13 cellular contexts compared by ENCODE assay signal in the genomic region with DNA sequence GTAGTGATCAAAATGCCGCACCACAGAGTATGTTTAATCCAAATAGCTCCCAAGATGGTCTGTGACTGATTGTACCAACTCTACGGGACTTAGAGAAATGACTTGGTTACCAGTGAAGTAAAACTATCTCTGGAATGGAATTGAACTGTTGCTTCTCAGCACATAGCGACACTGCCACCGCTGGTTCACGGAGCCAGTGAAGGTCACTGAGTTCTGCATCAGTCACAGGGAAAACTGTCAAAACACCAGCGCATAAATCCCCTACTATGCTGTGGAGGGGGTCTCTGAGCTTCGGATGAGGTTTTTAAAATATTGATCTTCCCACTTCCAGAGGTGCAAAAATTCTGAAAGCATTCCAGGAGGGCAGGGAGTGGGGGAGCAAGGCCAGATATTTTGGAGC. TPM values are rescaled to one million over a fixed set of nuclear protein-coding genes. Genes with fewer than 3 reads are reported as not detected.
DNase-seq lines count a peak whose midpoint lies in the region; ATAC-seq, FAIRE-seq and TF ChIP-seq lines count a peak whose summit lies in the region.
"Had no signal": no experiment of that assay in that cellular context is flagged by ENCODE, and none has a peak within 500 bp of the region (broad histone marks: within the 10 kb centered on the region; RNA-seq: fewer than 3 reads in every experiment).

No MANE protein-coding gene starts in this region.

- H3K36me3 Mint-ChIP-seq in CD4-positive, alpha-beta T cell (ENCODE audit: low read depth), result no peaks in the 10 kb centered on the region
- H3K36me3 Mint-ChIP-seq in brain (no peaks in the 10 kb centered on the region), WTC11 (no peaks in the 10 kb centered on the region)

- H3K14ac ChIP-seq in neuronal stem cell (ENCODE audit: low read length), result no peak overlapping the region

- POLR2A ChIA-PET in CD4-positive, alpha-beta T cell (lab: Charles Lee), result interaction anchor here (1.0 kb wide), 1 partner anchor 116 kb away, joined by 3 read pairs; no protein-coding TSS in a partner anchor
- POLR2A ChIA-PET in WTC11 (lab: Charles Lee), result no interaction called here

- no peaks in the 10 kb centered on the region for H3K79me1 ChIP-seq in neuronal stem cell (ENCODE audit: low read depth, low read length)

- no peak overlapping the region for H4K8ac ChIP-seq in neuronal stem cell (ENCODE audit: low read depth, low read length)

- CTCF ChIA-PET in CD4-positive, alpha-beta T cell (lab: Charles Lee), result interaction anchor here (0.5 kb wide), 1 partner anchor 422 kb away, joined by 3 read pairs; no protein-coding TSS in a partner anchor
- CTCF ChIA-PET in WTC11 (lab: Charles Lee), result interaction anchor here (0.5 to 1.1 kb wide), 5 partner anchors 10 to 474 kb away, joined by 3 to 5 read pairs (median 3); no protein-coding TSS in a partner anchor

- no peak overlapping the region for H2BK120ac ChIP-seq in neuronal stem cell (ENCODE audit: low read depth, low read length)

- H3K4me2 ChIP-seq in neuronal stem cell (ENCODE audit: insufficient read depth, low read length, poor library complexity, severe bottlenecking), result no peak overlapping the region

- intact Hi-C loops in CD4-positive, alpha-beta T cell (cut with DNase I, micrococcal nuclease), result loop anchor here (5.0 to 10.0 kb wide), 6 partner anchors 116 to 1399 kb away; a partner anchor contains a TSS

- TF ChIP-seq CTCF in CD4-positive, alpha-beta T cell (IDR thresholded peaks at IDR 0.05), result no peak
- TF ChIP-seq CTCF in brain (conservative IDR thresholded peaks at IDR 0.05), result no peak
- no peak for TF ChIP-seq CTCF in WTC11 (IDR thresholded peaks at IDR 0.05)

- peaks cover 2 to 6% of the 10 kb centered on the region in 2 donors for H3K4me1 ChIP-seq in neuronal stem cell (ENCODE audit: control insufficient read depth in 2 of 2, insufficient read depth in 1 of 2, low read depth in 1 of 2, low read length in 2 of 2)

- H2BK5ac ChIP-seq in neuronal stem cell (ENCODE audit: low read length), result no peak overlapping the region

- no CpG with 5 or more reads among the region's 7 CpGs for WGBS in neuronal stem cell (ENCODE audit: extremely low coverage in 2 of 2, insufficient read length in 2 of 2, insufficient replicate concordance in 1 of 2), 2 donors

- DNase-seq in CD4-positive, alpha-beta T cell, result no peak
- DNase-seq in GM18507 (ENCODE audit: extremely low spot score, insufficient read length, low read depth) (no peak), neuronal stem cell (ENCODE audit: low spot score) (no peak), GM03348 (ENCODE audit: low spot score) (no peak), WTC11 (ENCODE audit: low spot score) (no peak)
- no peak for DNase-seq in NK-92 treated with Interleukin-12 subunit alpha and Interleukin-12 subunit beta, amount 100 ng/mL, for 24 hours (lab: John Stamatoyannopoulos, UW)
- DNase-seq: NCI-H2029 had no signal

- H3K4me1 Mint-ChIP-seq in CD4-positive, alpha-beta T cell (ENCODE audit: low read depth), result peaks cover 16% of the 10 kb centered on the region
- peaks cover 40% of the 10 kb centered on the region for H3K4me1 Mint-ChIP-seq in brain
- H3K4me1 Mint-ChIP-seq in WTC11, result peaks cover 16% of the 10 kb centered on the region

- H3K27ac Mint-ChIP-seq in CD4-positive, alpha-beta T cell, result no peak overlapping the region
- H3K27ac Mint-ChIP-seq in brain (peak overlapping the region in 4 of 5 experiments; percentile 28 to 39 (median 32)), WTC11 (no peak overlapping the region)

- no peak overlapping the region for H3K23ac ChIP-seq in neuronal stem cell (ENCODE audit: low read depth, low read length, poor library complexity)

- no peaks in the 10 kb centered on the region for H3K27me3 ChIP-seq in CD4-positive, alpha-beta T cell (ENCODE audit: control insufficient read depth, insufficient read depth, low read length)
- peaks cover 0 to 23% (median 17%) of the 10 kb centered on the region in 3 experiments for H3K27me3 ChIP-seq in neuronal stem cell (ENCODE audit: control insufficient read depth in 3 of 3, insufficient read depth in 3 of 3, low read depth in 1 of 3, low read length in 3 of 3)

- no peaks in the 10 kb centered on the region for H3K36me3 ChIP-seq in neuronal stem cell (replicated peaks in 1 of 2; ENCODE audit: control insufficient read depth in 2 of 2, insufficient read depth in 2 of 2, low read length in 2 of 2)

- H4K91ac ChIP-seq in neuronal stem cell (ENCODE audit: low read depth, low read length, poor library complexity), result no peak overlapping the region

- no peak overlapping the region for H2BK15ac ChIP-seq in neuronal stem cell (ENCODE audit: low read length)

- H3K4me3 Mint-ChIP-seq in CD4-positive, alpha-beta T cell, result peak overlapping the region; percentile 66
- H3K4me3 Mint-ChIP-seq in brain (peak overlapping the region; percentile 40 to 91 (median 54)), WTC11 (no peak overlapping the region)

- H2BK12ac ChIP-seq in neuronal stem cell (ENCODE audit: low read length), result no peak overlapping the region

- H3K4me3 ChIP-seq in neuronal stem cell (ENCODE audit: low read length in 2 of 2), result no peak overlapping the region

- peak overlapping the region; percentile 51 for H2AFZ ChIP-seq in neuronal stem cell (ENCODE audit: low read length)

- no peak overlapping the region for H2AK5ac ChIP-seq in neuronal stem cell (ENCODE audit: low read depth, low read length)

- H3K27ac ChIP-seq in CD4-positive, alpha-beta T cell (ENCODE audit: low read depth, low read length), result no peak overlapping the region
- H3K27ac ChIP-seq in neuronal stem cell (replicated peaks; ENCODE audit: low read length), result no peak overlapping the region

- H3K4ac ChIP-seq in neuronal stem cell (ENCODE audit: low read length), result no peak overlapping the region

- no peaks in the 10 kb centered on the region for H3K9me3 ChIP-seq in CD4-positive, alpha-beta T cell (ENCODE audit: control insufficient read depth, low read length)
- no peaks in the 10 kb centered on the region for H3K9me3 ChIP-seq in neuronal stem cell (replicated peaks in 1 of 2; ENCODE audit: control insufficient read depth in 2 of 2, insufficient read depth in 1 of 2, low read depth in 1 of 2, low read length in 2 of 2)

- no peak for ATAC-seq in CD4-positive, alpha-beta T cell (ENCODE audit: poor library complexity)
- ATAC-seq in GM21576 (IDR thresholded peaks at IDR 0.05; ENCODE audit: unreplicated experiment) (no peak), WTC11 (no peak)
- ATAC-seq: Panc1, Right ventricle myocardium inferior had no signal

- no peak overlapping the region for H3K9ac ChIP-seq in neuronal stem cell (ENCODE audit: low read depth, low read length, poor library complexity)

- H3K18ac ChIP-seq in neuronal stem cell (ENCODE audit: low read length), result no peak overlapping the region

- no peaks in the 10 kb centered on the region for H3K9me3 Mint-ChIP-seq in CD4-positive, alpha-beta T cell
- no peaks in the 10 kb centered on the region for H3K9me3 Mint-ChIP-seq in brain
- no peaks in the 10 kb centered on the region for H3K9me3 Mint-ChIP-seq in WTC11

- H3K27me3 Mint-ChIP-seq in CD4-positive, alpha-beta T cell, result no peaks in the 10 kb centered on the region
- H3K27me3 Mint-ChIP-seq in brain, result peaks cover 14% of the 10 kb centered on the region
- H3K27me3 Mint-ChIP-seq in WTC11 (ENCODE audit: low read depth), result peaks cover 70% of the 10 kb centered on the region

- FAIRE-seq in GM18507 (lab: Jason Lieb, UNC), result peak; percentile 18
- FAIRE-seq: G401.6, H54 had no signal

TF ChIP-seq in WTC11, 78 proteins besides CTCF, POLR2A, EP300 and RAD21 (continues in another document):
- TF ChIP-seq SOX15 (CRISPR knock-in tag; IDR thresholded peaks at IDR 0.05) (no peak), ZNF396 (CRISPR knock-in tag; IDR thresholded peaks at IDR 0.05; ENCODE audit: borderline replicate concordance) (no peak), ZNF317 (CRISPR knock-in tag; IDR thresholded peaks at IDR 0.05; ENCODE audit: borderline replicate concordance, low read depth) (no peak), ESRRA (CRISPR knock-in tag; IDR thresholded peaks at IDR 0.05; ENCODE audit: borderline replicate concordance) (no peak), RORB (CRISPR knock-in tag; IDR thresholded peaks at IDR 0.05) (no peak), ETV6 (CRISPR knock-in tag; IDR thresholded peaks at IDR 0.05) (no peak), SMAD3 (CRISPR knock-in tag; IDR thresholded peaks at IDR 0.05; ENCODE audit: borderline replicate concordance) (no peak), FOXP1 (CRISPR knock-in tag; IDR thresholded peaks at IDR 0.05; ENCODE audit: borderline replicate concordance) (no peak), SP1 (CRISPR knock-in tag; conservative IDR thresholded peaks at IDR 0.05) (no peak)
- TF ChIP-seq, protein P1, sequence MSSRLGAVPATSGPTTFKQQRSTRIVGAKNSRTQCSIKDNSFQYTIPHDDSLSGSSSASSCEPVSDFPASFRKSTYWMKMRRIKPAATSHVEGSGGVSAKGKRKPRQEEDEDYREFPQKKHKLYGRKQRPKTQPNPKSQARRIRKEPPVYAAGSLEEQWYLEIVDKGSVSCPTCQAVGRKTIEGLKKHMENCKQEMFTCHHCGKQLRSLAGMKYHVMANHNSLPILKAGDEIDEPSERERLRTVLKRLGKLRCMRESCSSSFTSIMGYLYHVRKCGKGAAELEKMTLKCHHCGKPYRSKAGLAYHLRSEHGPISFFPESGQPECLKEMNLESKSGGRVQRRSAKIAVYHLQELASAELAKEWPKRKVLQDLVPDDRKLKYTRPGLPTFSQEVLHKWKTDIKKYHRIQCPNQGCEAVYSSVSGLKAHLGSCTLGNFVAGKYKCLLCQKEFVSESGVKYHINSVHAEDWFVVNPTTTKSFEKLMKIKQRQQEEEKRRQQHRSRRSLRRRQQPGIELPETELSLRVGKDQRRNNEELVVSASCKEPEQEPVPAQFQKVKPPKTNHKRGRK (CRISPR knock-in tag; IDR thresholded peaks at IDR 0.05; ENCODE audit: borderline replicate concordance), result no peak
- TF ChIP-seq, protein P2, sequence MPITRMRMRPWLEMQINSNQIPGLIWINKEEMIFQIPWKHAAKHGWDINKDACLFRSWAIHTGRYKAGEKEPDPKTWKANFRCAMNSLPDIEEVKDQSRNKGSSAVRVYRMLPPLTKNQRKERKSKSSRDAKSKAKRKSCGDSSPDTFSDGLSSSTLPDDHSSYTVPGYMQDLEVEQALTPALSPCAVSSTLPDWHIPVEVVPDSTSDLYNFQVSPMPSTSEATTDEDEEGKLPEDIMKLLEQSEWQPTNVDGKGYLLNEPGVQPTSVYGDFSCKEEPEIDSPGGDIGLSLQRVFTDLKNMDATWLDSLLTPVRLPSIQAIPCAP (CRISPR knock-in tag; IDR thresholded peaks at IDR 0.05), result no peak

RNA-seq across cellular contexts. Expression of a gene that starts 2.2 kb away (rescaled TPM):
- total RNA-seq in CD4-positive, alpha-beta T cell, result 1 to 10 TPM; 5.2 to 5.3 TPM
- 2.2 TPM for polyA plus RNA-seq in brain (ENCODE audit: insufficient read depth, low read depth, low replicate concordance)
- polyA plus RNA-seq in neuronal stem cell (2013, experiment 1 of 2), result 4.4 TPM
- polyA plus RNA-seq in neuronal stem cell (2013, experiment 2 of 2), result 4.7 TPM
- 1.4 to 3.1 TPM (median 2.0 TPM) in 3 replicates for total RNA-seq in WTC11 (2021)

Comparison
In these comparisons a context has a peak if more than half of its experiments do, and no peak if none do; other contexts are left out.
1. H3K27ac Mint-ChIP-seq: peak in brain (4 of 5); none in CD4-positive, alpha-beta T cell (single experiment) and WTC11 (single experiment).